1 cellular context compared by ENCODE assay signal in genomic region chr3:184377374-184377773, GRCh38.
TF ChIP-seq lines count a peak whose summit lies in the region.

No MANE protein-coding gene starts in this region.

TF ChIP-seq in WTC11, 78 proteins besides CTCF, POLR2A, EP300 and RAD21 (continued from another document):
- TF ChIP-seq PREB (CRISPR knock-in tag; IDR thresholded peaks at IDR 0.05; ENCODE audit: borderline replicate concordance) (no peak), ZNF219 (CRISPR knock-in tag; IDR thresholded peaks at IDR 0.05; ENCODE audit: borderline replicate concordance) (no peak)
TF ChIP-seq in WTC11: peak in this region for 0.
